Comparison of ENCODE assay signal across 10 cellular contexts in genomic region chr3:129482721-129483120, GRCh38. TPM values are rescaled to one million over a fixed set of nuclear protein-coding genes. Genes with fewer than 3 reads are reported as not detected.
DNase-seq lines count a peak whose midpoint lies in the region; ATAC-seq and TF ChIP-seq lines count a peak whose summit lies in the region.
"Had no signal": no experiment of that assay in that cellular context is flagged by ENCODE, and none has a peak within 500 bp of the region (broad histone marks: within the 10 kb centered on the region; RNA-seq: fewer than 3 reads in every experiment).

No MANE protein-coding gene starts in this region.

- peaks cover 3% of the 10 kb centered on the region for H3K36me3 Mint-ChIP-seq in activated CD8-positive, alpha-beta T cell treated with anti-CD3 and anti-CD28 coated beads for 36 hours (ENCODE audit: low read depth)
- H3K36me3 Mint-ChIP-seq in activated CD8-positive, alpha-beta T cell treated with anti-CD3 and anti-CD28 coated beads, Interleukin-2, amount 10 ng/mL, durations not matched to agents 7 days and 5 days (ENCODE audit: low read depth) = peaks cover 11% of the 10 kb centered on the region
- no peaks in the 10 kb centered on the region for H3K36me3 Mint-ChIP-seq in stimulated activated effector memory CD8-positive, alpha-beta T cell treated with anti-CD3 and anti-CD28 coated beads, Interleukin-12 subunit alpha, Interleukin-12 subunit beta, amount 100 ng/mL, for 72 hours

- DNase-seq in activated CD8-positive, alpha-beta T cell treated with anti-CD3 and anti-CD28 coated beads for 36 hours = peak; percentile 19
- no peak for DNase-seq in activated CD8-positive, alpha-beta T cell treated with anti-CD3 and anti-CD28 coated beads, Interleukin-2, amount 10 ng/mL, durations not matched to agents 7 days and 5 days
- peak; percentile 1 for DNase-seq in NCI-H69 (lab: John Stamatoyannopoulos, UW)
- DNase-seq in erythroblast (lab: John Stamatoyannopoulos, UW) = peak; percentile 22 to 28
- no peak for DNase-seq in stimulated activated effector memory CD8-positive, alpha-beta T cell treated with anti-CD3 and anti-CD28 coated beads, Interleukin-12 subunit alpha, Interleukin-12 subunit beta, amount 100 ng/mL, for 72 hours (ENCODE audit: low spot score in 2 of 2)
- no peak for DNase-seq in central memory CD4-positive, alpha-beta T cell
- DNase-seq: GOT3 had no signal

- H3K4me3 Mint-ChIP-seq in activated CD8-positive, alpha-beta T cell treated with anti-CD3 and anti-CD28 coated beads for 36 hours = no peak overlapping the region
- H3K4me3 Mint-ChIP-seq in activated CD8-positive, alpha-beta T cell treated with anti-CD3 and anti-CD28 coated beads, Interleukin-2, amount 10 ng/mL, durations not matched to agents 7 days and 5 days = no peak overlapping the region
- no peak overlapping the region for H3K4me3 Mint-ChIP-seq in stimulated activated effector memory CD8-positive, alpha-beta T cell treated with anti-CD3 and anti-CD28 coated beads, Interleukin-12 subunit alpha, Interleukin-12 subunit beta, amount 100 ng/mL, for 72 hours

- peaks cover 8% of the 10 kb centered on the region for H3K4me1 Mint-ChIP-seq in activated CD8-positive, alpha-beta T cell treated with anti-CD3 and anti-CD28 coated beads for 36 hours (ENCODE audit: low read depth)
- peaks cover 8% of the 10 kb centered on the region for H3K4me1 Mint-ChIP-seq in activated CD8-positive, alpha-beta T cell treated with anti-CD3 and anti-CD28 coated beads, Interleukin-2, amount 10 ng/mL, durations not matched to agents 7 days and 5 days (ENCODE audit: low read depth)
- H3K4me1 Mint-ChIP-seq in stimulated activated effector memory CD8-positive, alpha-beta T cell treated with anti-CD3 and anti-CD28 coated beads, Interleukin-12 subunit alpha, Interleukin-12 subunit beta, amount 100 ng/mL, for 72 hours = peaks cover 9% of the 10 kb centered on the region

- peak; percentile 23 for ATAC-seq in activated CD8-positive, alpha-beta T cell treated with anti-CD3 and anti-CD28 coated beads for 36 hours
- ATAC-seq in activated CD8-positive, alpha-beta T cell treated with anti-CD3 and anti-CD28 coated beads, Interleukin-2, amount 10 ng/mL, durations not matched to agents 7 days and 5 days = no peak
- no peak for ATAC-seq in stimulated activated effector memory CD8-positive, alpha-beta T cell treated with anti-CD3 and anti-CD28 coated beads, Interleukin-12 subunit alpha, Interleukin-12 subunit beta, amount 100 ng/mL, for 72 hours
- ATAC-seq in GM18868 (IDR thresholded peaks at IDR 0.05; ENCODE audit: unreplicated experiment) = no peak
- no peak for ATAC-seq in HG03139 (IDR thresholded peaks at IDR 0.05; ENCODE audit: unreplicated experiment)

- no peaks in the 10 kb centered on the region for H3K9me3 Mint-ChIP-seq in activated CD8-positive, alpha-beta T cell treated with anti-CD3 and anti-CD28 coated beads for 36 hours
- H3K9me3 Mint-ChIP-seq in activated CD8-positive, alpha-beta T cell treated with anti-CD3 and anti-CD28 coated beads, Interleukin-2, amount 10 ng/mL, durations not matched to agents 7 days and 5 days (ENCODE audit: insufficient read depth) = no peaks in the 10 kb centered on the region
- no peaks in the 10 kb centered on the region for H3K9me3 Mint-ChIP-seq in stimulated activated effector memory CD8-positive, alpha-beta T cell treated with anti-CD3 and anti-CD28 coated beads, Interleukin-12 subunit alpha, Interleukin-12 subunit beta, amount 100 ng/mL, for 72 hours

- no peak for TF ChIP-seq POLR2A in erythroblast (IDR thresholded peaks at IDR 0.05; ENCODE audit: low read length)

- no peaks in the 10 kb centered on the region for H3K27me3 Mint-ChIP-seq in activated CD8-positive, alpha-beta T cell treated with anti-CD3 and anti-CD28 coated beads for 36 hours
- H3K27me3 Mint-ChIP-seq in activated CD8-positive, alpha-beta T cell treated with anti-CD3 and anti-CD28 coated beads, Interleukin-2, amount 10 ng/mL, durations not matched to agents 7 days and 5 days (ENCODE audit: low read depth) = no peaks in the 10 kb centered on the region

- POLR2A ChIA-PET in activated CD8-positive, alpha-beta T cell treated with anti-CD3 and anti-CD28 coated beads for 36 hours (lab: Charles Lee) = no interaction called here
- POLR2A ChIA-PET in activated CD8-positive, alpha-beta T cell treated with anti-CD3 and anti-CD28 coated beads, Interleukin-2, amount 10 ng/mL, durations not matched to agents 7 days and 5 days (lab: Charles Lee) = interaction anchor here (0.7 kb wide), 1 partner anchor 10 kb away, joined by 3 read pairs; no protein-coding TSS in a partner anchor

- CTCF ChIA-PET in activated CD8-positive, alpha-beta T cell treated with anti-CD3 and anti-CD28 coated beads for 36 hours (lab: Charles Lee) = interaction anchor here (0.6 to 1.0 kb wide), 3 partner anchors 29 to 343 kb away, joined by 3 read pairs; no protein-coding TSS in a partner anchor
- CTCF ChIA-PET in activated CD8-positive, alpha-beta T cell treated with anti-CD3 and anti-CD28 coated beads, Interleukin-2, amount 10 ng/mL, durations not matched to agents 7 days and 5 days (lab: Charles Lee) = interaction anchor here (1.4 kb wide), 1 partner anchor 29 kb away, joined by 3 read pairs; no protein-coding TSS in a partner anchor

- H3K27ac Mint-ChIP-seq in activated CD8-positive, alpha-beta T cell treated with anti-CD3 and anti-CD28 coated beads for 36 hours = no peak overlapping the region
- H3K27ac Mint-ChIP-seq in activated CD8-positive, alpha-beta T cell treated with anti-CD3 and anti-CD28 coated beads, Interleukin-2, amount 10 ng/mL, durations not matched to agents 7 days and 5 days = no peak overlapping the region
- peak overlapping the region; percentile 60 for H3K27ac Mint-ChIP-seq in stimulated activated effector memory CD8-positive, alpha-beta T cell treated with anti-CD3 and anti-CD28 coated beads, Interleukin-12 subunit alpha, Interleukin-12 subunit beta, amount 100 ng/mL, for 72 hours

- no peak for TF ChIP-seq CTCF in activated CD8-positive, alpha-beta T cell treated with anti-CD3 and anti-CD28 coated beads for 36 hours (IDR thresholded peaks at IDR 0.05)

- intact Hi-C loops in activated CD8-positive, alpha-beta T cell treated with anti-CD3 and anti-CD28 coated beads for 36 hours (cut with micrococcal nuclease) = no loop called here

RNA-seq across cellular contexts. Expression of gene IFT122, which starts 42.7 kb away (rescaled TPM):
- total RNA-seq in activated CD8-positive, alpha-beta T cell treated with anti-CD3 and anti-CD28 coated beads for 36 hours = 10 to 100 TPM; 18.9 to 20.4 TPM
- total RNA-seq in activated CD8-positive, alpha-beta T cell treated with anti-CD3 and anti-CD28 coated beads, Interleukin-2, amount 10 ng/mL, durations not matched to agents 7 days and 5 days = 10 to 100 TPM; 22.3 to 25.6 TPM

RNA-seq across cellular contexts. Expression of gene MBD4, which starts 43.0 kb away (rescaled TPM):
- 10 to 100 TPM; 38.9 to 44.5 TPM for total RNA-seq in activated CD8-positive, alpha-beta T cell treated with anti-CD3 and anti-CD28 coated beads for 36 hours
- total RNA-seq in activated CD8-positive, alpha-beta T cell treated with anti-CD3 and anti-CD28 coated beads, Interleukin-2, amount 10 ng/mL, durations not matched to agents 7 days and 5 days = 10 to 100 TPM; 50.1 to 50.6 TPM

RNA-seq across cellular contexts. Expression of gene RHO, which starts 45.7 kb away (rescaled TPM):
- not detected for total RNA-seq in activated CD8-positive, alpha-beta T cell treated with anti-CD3 and anti-CD28 coated beads for 36 hours
- total RNA-seq in activated CD8-positive, alpha-beta T cell treated with anti-CD3 and anti-CD28 coated beads, Interleukin-2, amount 10 ng/mL, durations not matched to agents 7 days and 5 days = not detected
- total RNA-seq: dermis microvascular lymphatic vessel endothelial cell had no signal

RNA-seq across cellular contexts. Expression of gene EFCAB12, which starts 54.3 kb away (rescaled TPM):
- under 1 TPM; 0.56 to 0.65 TPM for total RNA-seq in activated CD8-positive, alpha-beta T cell treated with anti-CD3 and anti-CD28 coated beads for 36 hours
- total RNA-seq in activated CD8-positive, alpha-beta T cell treated with anti-CD3 and anti-CD28 coated beads, Interleukin-2, amount 10 ng/mL, durations not matched to agents 7 days and 5 days = under 1 TPM; 0.42 to 0.45 TPM

Comparison
In these comparisons a context has a peak if more than half of its experiments do, and no peak if none do; other contexts are left out.
1. DNase-seq: peak in activated CD8-positive, alpha-beta T cell treated with anti-CD3 and anti-CD28 coated beads for 36 hours (single experiment), NCI-H69 (single experiment) and erythroblast (2 of 2); none in activated CD8-positive, alpha-beta T cell treated with anti-CD3 and anti-CD28 coated beads, Interleukin-2, amount 10 ng/mL, durations not matched to agents 7 days and 5 days (single experiment), stimulated activated effector memory CD8-positive, alpha-beta T cell treated with anti-CD3 and anti-CD28 coated beads, Interleukin-12 subunit alpha, Interleukin-12 subunit beta, amount 100 ng/mL, for 72 hours (0 of 2) and central memory CD4-positive, alpha-beta T cell (single experiment).